In the genomic region with DNA sequence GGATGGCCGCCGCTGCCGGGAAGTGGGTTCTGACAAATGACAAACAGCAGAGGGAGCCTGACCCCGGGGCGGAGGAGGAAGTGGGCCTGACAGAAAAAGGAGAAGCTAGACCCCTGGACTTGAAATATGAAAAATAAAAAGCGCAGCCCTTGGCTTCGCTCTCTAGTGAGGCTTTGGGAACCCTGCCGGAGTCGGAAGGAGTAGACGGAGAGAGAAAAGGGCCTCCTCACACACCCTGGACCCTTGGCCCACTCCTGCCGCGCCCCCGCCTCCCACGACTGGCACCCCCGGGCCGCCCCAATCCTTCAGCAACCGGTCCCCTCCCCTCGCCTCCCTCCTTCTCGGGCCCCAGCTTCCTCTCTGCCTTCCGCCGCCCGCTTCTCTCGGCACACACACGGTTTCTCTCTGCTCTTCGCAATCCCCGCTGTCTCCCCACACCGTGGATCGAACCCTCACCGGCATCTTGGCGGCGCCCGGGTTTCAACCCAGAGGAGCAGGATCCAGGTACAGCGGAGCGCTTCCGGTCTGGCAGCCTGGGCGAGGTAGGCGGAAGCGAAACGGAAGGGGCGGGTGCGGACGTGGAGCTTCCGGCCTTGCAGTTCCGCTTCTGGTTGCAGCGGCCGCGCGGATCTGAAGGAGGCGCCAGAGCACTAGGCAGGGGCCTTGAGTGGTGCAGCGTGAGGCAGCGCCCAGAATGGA, we compare ENCODE assay signal across 7 cellular contexts. TPM values are rescaled to one million over a fixed set of nuclear protein-coding genes. Genes with fewer than 3 reads are reported as not detected.
A peak's percentile ranks its signal among the peaks of the same experiment; 100 is the strongest.
DNase-seq lines count a peak whose midpoint lies in the region; ATAC-seq, FAIRE-seq and TF ChIP-seq lines count a peak whose summit lies in the region.

A gene (minus strand): TSS at position 539 of the 699 bp plus-strand sequence. CDS start 77 bp downstream, at position 462.

- in situ Hi-C loops in astrocyte of the cerebellum (cut with HindIII; ENCODE audit: low sequenced_read_pairs) = no loop called here

- peak; percentile 91 for ATAC-seq in HG02981 (IDR thresholded peaks at IDR 0.05; ENCODE audit: unreplicated experiment)

- TF ChIP-seq CTCF in astrocyte of the cerebellum (IDR thresholded peaks at IDR 0.05; ENCODE audit: low read depth, low read length, missing control alignments) = peak; percentile 80

- peak; percentile 93 for FAIRE-seq in GM18507 (lab: Jason Lieb, UNC)

- H3K4me3 ChIP-seq in astrocyte of the cerebellum (ENCODE audit: low read depth, low read length) = peak within 1 kb of the TSS; percentile 98

- DNase-seq in GM18507 (ENCODE audit: extremely low spot score, insufficient read length, low read depth) (peak; percentile 86), NCI-H2029 (lab: John Stamatoyannopoulos, UW) (peak; percentile 94), T-helper 22 cell (ENCODE audit: low read depth) (peak; percentile 90), astrocyte of the cerebellum (ENCODE audit: low read depth) (peak; percentile 87), hepatic stellate cell (ENCODE audit: low spot score) (peak; percentile 91), renal cortical epithelial cell (ENCODE audit: low read depth) (peak; percentile 86)

RNA-seq across cellular contexts. Expression of the gene that starts here (rescaled TPM):
- total RNA-seq in renal cortical epithelial cell = 367 and 745 TPM in 2 replicates

Comparison
In these comparisons a context has a peak if more than half of its experiments do, and no peak if none do; other contexts are left out.
1. Peak in every context shown above with its lines: DNase-seq, ATAC-seq and H3K4me3 ChIP-seq.